3 cellular contexts compared by ENCODE assay signal in genomic region chr12:104348994-104349494, GRCh38.
TF ChIP-seq lines count a peak whose summit lies in the region.

No MANE protein-coding gene starts in this region.

TF ChIP-seq in HepG2, 621 proteins besides CTCF, POLR2A, EP300 and RAD21 (continues in another document):
- TF ChIP-seq CREM (IDR thresholded peaks at IDR 0.05) = no peak
- TF ChIP-seq CREM (CRISPR knock-in tag; IDR thresholded peaks at IDR 0.05) = no peak
- TF ChIP-seq ZNF282 (IDR thresholded peaks at IDR 0.05; ENCODE audit: partially characterized antibody) = no peak
- TF ChIP-seq ZSCAN31 (CRISPR knock-in tag; IDR thresholded peaks at IDR 0.05; ENCODE audit: low read depth) = no peak
- no peak for TF ChIP-seq ATF7 (IDR thresholded peaks at IDR 0.05)
- TF ChIP-seq ATF7 (CRISPR knock-in tag; IDR thresholded peaks at IDR 0.05) = no peak
- no peak for TF ChIP-seq MATR3 (CRISPR knock-in tag; IDR thresholded peaks at IDR 0.05)
- TF ChIP-seq MXD4 (CRISPR knock-in tag; IDR thresholded peaks at IDR 0.05) = no peak
- no peak for TF ChIP-seq ZNF646 (CRISPR knock-in tag; IDR thresholded peaks at IDR 0.05)
- no peak for TF ChIP-seq ZNF747 (CRISPR knock-in tag; IDR thresholded peaks at IDR 0.05; ENCODE audit: borderline replicate concordance)
- no peak for TF ChIP-seq FOXO1 (CRISPR knock-in tag; IDR thresholded peaks at IDR 0.05)
- TF ChIP-seq SNAI1 (CRISPR knock-in tag; IDR thresholded peaks at IDR 0.05; ENCODE audit: borderline replicate concordance) = no peak
- no peak for TF ChIP-seq NAIF1 (CRISPR knock-in tag; IDR thresholded peaks at IDR 0.05; ENCODE audit: borderline replicate concordance)
- TF ChIP-seq GATAD2A (CRISPR knock-in tag; IDR thresholded peaks at IDR 0.05) = no peak
- TF ChIP-seq KDM4B (CRISPR knock-in tag; IDR thresholded peaks at IDR 0.05) = no peak
- TF ChIP-seq ZNF773 (CRISPR knock-in tag; IDR thresholded peaks at IDR 0.05; ENCODE audit: borderline replicate concordance) = no peak
- no peak for TF ChIP-seq ZNF713 (CRISPR knock-in tag; IDR thresholded peaks at IDR 0.05)

TF ChIP-seq in IMR-90, 13 proteins besides CTCF, POLR2A, EP300 and RAD21:
- TF ChIP-seq USF2 (IDR thresholded peaks at IDR 0.05; ENCODE audit: low read depth, low read length) (no peak), ELK1 (IDR thresholded peaks at IDR 0.05; ENCODE audit: borderline replicate concordance, low read depth, low read length) (no peak), MAFK (IDR thresholded peaks at IDR 0.05; ENCODE audit: low read depth, low read length) (no peak), SMC3 (IDR thresholded peaks at IDR 0.05; ENCODE audit: low read depth, low read length) (no peak), MAZ (IDR thresholded peaks at IDR 0.05; ENCODE audit: borderline replicate concordance, low read depth, low read length) (no peak), RCOR1 (IDR thresholded peaks at IDR 0.05; ENCODE audit: insufficient replicate concordance, low read length) (no peak), CHD1 (IDR thresholded peaks at IDR 0.05; ENCODE audit: low read depth, low read length) (no peak), RFX5 (IDR thresholded peaks at IDR 0.05; ENCODE audit: low read depth, low read length) (no peak), NFE2L2 (IDR thresholded peaks at IDR 0.05; ENCODE audit: low read depth, low read length) (no peak), BHLHE40 (IDR thresholded peaks at IDR 0.05; ENCODE audit: low read depth, low read length) (no peak), FOS (IDR thresholded peaks at IDR 0.05; ENCODE audit: low read depth, low read length) (no peak)
TF ChIP-seq in IMR-90: peak in this region for 0.

TF ChIP-seq in K562, 482 proteins besides CTCF, POLR2A, EP300 and RAD21:
- no peak for TF ChIP-seq BRD4 (IDR thresholded peaks at IDR 0.05)
- no peak for TF ChIP-seq LARP7 (IDR thresholded peaks at IDR 0.05)
- no peak for TF ChIP-seq NR3C1 (CRISPR knock-in tag; IDR thresholded peaks at IDR 0.05)
- TF ChIP-seq ESRRA (IDR thresholded peaks at IDR 0.05; ENCODE audit: borderline replicate concordance, low read depth) = no peak
- no peak for TF ChIP-seq IFI16 (CRISPR knock-in tag; IDR thresholded peaks at IDR 0.05)
- no peak for TF ChIP-seq FUS (optimal IDR thresholded peaks at IDR 0.05; ENCODE audit: low read depth, low read length)
- no peak for TF ChIP-seq ZNF140 (CRISPR knock-in tag; IDR thresholded peaks at IDR 0.05)
- TF ChIP-seq NR2C1 (IDR thresholded peaks at IDR 0.05) = no peak
- TF ChIP-seq NR2C1 (tag; IDR thresholded peaks at IDR 0.05) = no peak
- TF ChIP-seq, protein P1, sequence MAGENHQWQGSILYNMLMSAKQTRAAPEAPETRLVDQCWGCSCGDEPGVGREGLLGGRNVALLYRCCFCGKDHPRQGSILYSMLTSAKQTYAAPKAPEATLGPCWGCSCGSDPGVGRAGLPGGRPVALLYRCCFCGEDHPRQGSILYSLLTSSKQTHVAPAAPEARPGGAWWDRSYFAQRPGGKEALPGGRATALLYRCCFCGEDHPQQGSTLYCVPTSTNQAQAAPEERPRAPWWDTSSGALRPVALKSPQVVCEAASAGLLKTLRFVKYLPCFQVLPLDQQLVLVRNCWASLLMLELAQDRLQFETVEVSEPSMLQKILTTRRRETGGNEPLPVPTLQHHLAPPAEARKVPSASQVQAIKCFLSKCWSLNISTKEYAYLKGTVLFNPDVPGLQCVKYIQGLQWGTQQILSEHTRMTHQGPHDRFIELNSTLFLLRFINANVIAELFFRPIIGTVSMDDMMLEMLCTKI (IDR thresholded peaks at IDR 0.05; ENCODE audit: partially characterized antibody) = no peak
- no peak for TF ChIP-seq RBM17 (IDR thresholded peaks at IDR 0.05; ENCODE audit: borderline replicate concordance, low read depth, low read length)
- no peak for TF ChIP-seq SMARCC2 (IDR thresholded peaks at IDR 0.05; ENCODE audit: low read depth)
- TF ChIP-seq GTF3C2 (IDR thresholded peaks at IDR 0.05; ENCODE audit: borderline replicate concordance, extremely low read depth, insufficient read length) = no peak
- TF ChIP-seq CBX8 (IDR thresholded peaks at IDR 0.05; ENCODE audit: borderline replicate concordance, extremely low read depth, low read depth, low read length, poor library complexity, severe bottlenecking) = no peak
- no peak for TF ChIP-seq SREBF2 (CRISPR knock-in tag; IDR thresholded peaks at IDR 0.05)
- no peak for TF ChIP-seq ARID2 (IDR thresholded peaks at IDR 0.05)
- TF ChIP-seq, protein P2, sequence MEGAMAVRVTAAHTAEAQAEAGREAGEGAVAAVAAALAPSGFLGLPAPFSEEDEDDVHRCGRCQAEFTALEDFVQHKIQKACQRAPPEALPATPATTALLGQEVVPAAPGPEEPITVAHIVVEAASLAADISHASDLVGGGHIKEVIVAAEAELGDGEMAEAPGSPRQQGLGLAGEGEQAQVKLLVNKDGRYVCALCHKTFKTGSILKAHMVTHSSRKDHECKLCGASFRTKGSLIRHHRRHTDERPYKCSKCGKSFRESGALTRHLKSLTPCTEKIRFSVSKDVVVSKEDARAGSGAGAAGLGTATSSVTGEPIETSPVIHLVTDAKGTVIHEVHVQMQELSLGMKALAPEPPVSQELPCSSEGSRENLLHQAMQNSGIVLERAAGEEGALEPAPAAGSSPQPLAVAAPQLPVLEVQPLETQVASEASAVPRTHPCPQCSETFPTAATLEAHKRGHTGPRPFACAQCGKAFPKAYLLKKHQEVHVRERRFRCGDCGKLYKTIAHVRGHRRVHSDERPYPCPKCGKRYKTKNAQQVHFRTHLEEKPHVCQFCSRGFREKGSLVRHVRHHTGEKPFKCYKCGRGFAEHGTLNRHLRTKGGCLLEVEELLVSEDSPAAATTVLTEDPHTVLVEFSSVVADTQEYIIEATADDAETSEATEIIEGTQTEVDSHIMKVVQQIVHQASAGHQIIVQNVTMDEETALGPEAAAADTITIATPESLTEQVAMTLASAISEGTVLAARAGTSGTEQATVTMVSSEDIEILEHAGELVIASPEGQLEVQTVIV (CRISPR knock-in tag; IDR thresholded peaks at IDR 0.05; ENCODE audit: borderline replicate concordance) = no peak
- TF ChIP-seq MCM7 (IDR thresholded peaks at IDR 0.05) = no peak
- no peak for TF ChIP-seq ZNF280A (IDR thresholded peaks at IDR 0.05; ENCODE audit: low read depth, partially characterized antibody)
- TF ChIP-seq ZNF518B (CRISPR knock-in tag; IDR thresholded peaks at IDR 0.05) = no peak
